In genomic region chr12:111404362-111405148, GRCh38 we compare ENCODE assay signal across 8 cellular contexts. TPM values are rescaled to one million over a fixed set of nuclear protein-coding genes. Genes with fewer than 3 reads are reported as not detected.
DNase-seq lines count a peak whose midpoint lies in the region; FAIRE-seq and TF ChIP-seq lines count a peak whose summit lies in the region.

No MANE protein-coding gene starts in this region.

- 30 to 33% methylated on average over 21 of the region's 21 CpGs for WGBS in sigmoid colon, 2 donors

- TF ChIP-seq EP300 in sigmoid colon (IDR thresholded peaks at IDR 0.05) = no peak

- intact Hi-C loops in sigmoid colon (cut with DNase I) = loop anchor here (5.0 to 10.0 kb wide), 2 partner anchors 123 to 270 kb away; no protein-coding TSS in a partner anchor

- FAIRE-seq in frontal cortex (lab: Jason Lieb, UNC) = no peak

- no peak for TF ChIP-seq CTCF in sigmoid colon (IDR thresholded peaks at IDR 0.05)

- no peaks in the 10 kb centered on the region for H3K27me3 ChIP-seq in sigmoid colon

- peak overlapping the region; percentile 57 to 96 (median 76) for H3K4me3 ChIP-seq in sigmoid colon

- TF ChIP-seq POLR2A in sigmoid colon (IDR thresholded peaks at IDR 0.05) = no peak

- no peaks in the 10 kb centered on the region for H3K9me3 ChIP-seq in sigmoid colon

- peak overlapping the region; percentile 77 to 88 (median 83) for H3K27ac ChIP-seq in sigmoid colon

- H3K4me1 ChIP-seq in sigmoid colon = peaks cover 0 to 59% (median 48%) of the 10 kb centered on the region in 4 donors

- DNase-seq in NCI-H146 (lab: John Stamatoyannopoulos, UW) = peak; percentile 50
- no peak for DNase-seq in NCI-H146 treated with DMSO at 0.1 percent for 48 hours (lab: John Stamatoyannopoulos, UW; ENCODE audit: unreplicated experiment)
- peak; percentile 39 to 45 for DNase-seq in Kasumi-1 (lab: John Stamatoyannopoulos, UW)
- DNase-seq in activated T-cell treated with anti-CD3 and anti-CD28 coated beads for 24 hours (ENCODE audit: low read depth) = peak; percentile 62
- peak; percentile 79 for DNase-seq in glomerular visceral epithelial cell (ENCODE audit: extremely low spot score)
- peak; percentile 80 for DNase-seq in sigmoid colon
- DNase-seq in H4 (ENCODE audit: low spot score) = no peak
- DNase-seq in frontal cortex (ENCODE audit: low spot score in 2 of 2) = no peak

- no peaks in the 10 kb centered on the region for H3K36me3 ChIP-seq in sigmoid colon

RNA-seq across cellular contexts. Expression of gene SH2B3, which starts 1.2 kb away (rescaled TPM):
- total RNA-seq in sigmoid colon (10 to 100 TPM; 13.2 to 32.5 (median 14.9) TPM), frontal cortex (2.4 TPM)
- polyA plus RNA-seq in sigmoid colon = 10 to 100 TPM; 10.4 to 14.1 (median 12.0) TPM
- total RNA-seq in H4 (2014; rRNA removed; shearing (Covaris generic)) = 11.5 and 12.1 TPM in 2 replicates

RNA-seq across cellular contexts. Expression of gene PHETA1, which starts 35.7 kb away (rescaled TPM):
- total RNA-seq in sigmoid colon (1 to 10 TPM; 3.6 to 6.1 (median 5.2) TPM), frontal cortex (8.2 TPM)
- polyA plus RNA-seq in sigmoid colon = 10 to 100 TPM; 16.8 to 21.6 (median 21.5) TPM
- 2.1 and 3.5 TPM in 2 replicates for total RNA-seq in H4 (2014; rRNA removed; shearing (Covaris generic))

Comparison
In these comparisons a context has a peak if more than half of its experiments do, and no peak if none do; other contexts are left out.
1. DNase-seq: peak in NCI-H146 (single experiment), Kasumi-1 (2 of 2), activated T-cell treated with anti-CD3 and anti-CD28 coated beads for 24 hours (single experiment), glomerular visceral epithelial cell (single experiment) and sigmoid colon (single experiment); none in NCI-H146 treated with DMSO at 0.1 percent for 48 hours (single experiment), H4 (single experiment) and frontal cortex (0 of 2).